Comparison of ENCODE assay signal across 9 cellular contexts in the genomic region with DNA sequence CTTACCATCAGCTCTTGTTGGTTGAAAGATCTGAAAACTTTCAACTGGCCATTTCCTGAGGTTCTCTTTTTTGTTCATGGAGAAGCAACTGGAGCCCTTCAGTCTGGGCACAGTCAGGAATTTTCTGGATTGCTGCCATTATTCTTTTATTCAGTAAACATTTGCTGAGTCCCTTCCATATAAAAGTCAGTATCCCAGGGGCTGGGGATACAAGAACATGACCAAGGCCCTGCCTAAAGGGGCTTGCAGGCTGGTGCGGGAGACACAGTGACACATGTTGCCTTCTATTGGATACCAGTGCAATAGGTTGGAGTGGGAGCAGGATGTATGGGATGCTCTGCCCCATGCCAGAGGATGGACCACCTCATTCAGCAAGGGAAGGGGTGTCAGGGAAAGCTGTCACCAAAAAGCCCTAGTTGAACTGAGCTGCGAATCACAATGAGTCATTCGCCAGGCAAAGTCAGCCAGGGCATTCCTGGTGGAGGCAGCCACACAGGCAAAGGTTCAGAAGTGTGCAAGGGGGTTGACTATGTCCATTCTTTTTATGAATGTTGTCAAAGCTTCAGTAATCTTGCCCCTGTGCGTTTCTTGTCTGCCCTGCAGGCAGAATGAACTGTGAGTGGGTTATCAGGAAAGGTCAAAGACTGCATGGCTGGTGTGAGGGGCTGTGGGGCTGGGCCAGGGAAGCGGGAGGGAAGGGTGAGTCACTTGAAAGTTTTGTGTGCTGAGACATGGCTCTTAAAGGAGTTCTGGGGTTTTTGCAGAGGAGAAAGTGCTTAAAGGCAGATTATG.
A peak's percentile ranks its signal among the peaks of the same experiment; 100 is the strongest.
DNase-seq lines count a peak whose midpoint lies in the region; ATAC-seq and TF ChIP-seq lines count a peak whose summit lies in the region.
"Had no signal": no experiment of that assay in that cellular context is flagged by ENCODE, and none has a peak within 500 bp of the region (broad histone marks: within the 10 kb centered on the region; RNA-seq: fewer than 3 reads in every experiment).

No MANE protein-coding gene starts in this region.

- no peaks in the 10 kb centered on the region for H3K79me2 ChIP-seq in mesendoderm (ENCODE audit: control insufficient read depth, insufficient read depth, low read length)

- WGBS in mesendoderm (ENCODE audit: extremely low coverage, insufficient coverage, low lambda C conversion rate), result no CpG with 5 or more reads among the region's 5 CpGs

- H3K4me3 Mint-ChIP-seq in chondrocyte (ENCODE audit: unreplicated experiment), result no peak overlapping the region
- no peak overlapping the region for H3K4me3 Mint-ChIP-seq in stimulated activated memory B cell treated with anti-CD40 and anti-IgM and Interleukin-4, amounts not matched to agents 10 μg/mL and 1 μg/mL and 100 μg/mL, for 72 hours
- no peak overlapping the region for H3K4me3 Mint-ChIP-seq in activated T-cell treated with anti-CD3 and anti-CD28 coated beads, Interleukin-2, amount 50 U/mL, for 72 hours

- H3K36me3 Mint-ChIP-seq in chondrocyte (ENCODE audit: low read depth), result no peaks in the 10 kb centered on the region
- peaks cover 6% of the 10 kb centered on the region for H3K36me3 Mint-ChIP-seq in stimulated activated memory B cell treated with anti-CD40 and anti-IgM and Interleukin-4, amounts not matched to agents 10 μg/mL and 1 μg/mL and 100 μg/mL, for 72 hours
- H3K36me3 Mint-ChIP-seq in activated T-cell treated with anti-CD3 and anti-CD28 coated beads, Interleukin-2, amount 50 U/mL, for 72 hours (ENCODE audit: insufficient read depth in 2 of 2), result peaks cover 2 to 3% of the 10 kb centered on the region in 2 donors

- H3K4ac ChIP-seq in mesendoderm (ENCODE audit: low read depth, low read length), result no peak overlapping the region

- H3K4me1 ChIP-seq in BE2C, result no peaks in the 10 kb centered on the region
- H3K4me1 ChIP-seq in mesendoderm (ENCODE audit: control insufficient read depth, low read depth, low read length), result peaks cover 4% of the 10 kb centered on the region

- no peak overlapping the region for H2AK5ac ChIP-seq in mesendoderm (ENCODE audit: low read length)

- H3K4me3 ChIP-seq in BE2C (ENCODE audit: low read depth, low read length) (no peak overlapping the region), mesendoderm (ENCODE audit: low read length) (no peak overlapping the region)

- H3K36me3 ChIP-seq in BE2C (no peaks in the 10 kb centered on the region), mesendoderm (ENCODE audit: control insufficient read depth, insufficient read depth, low read length) (no peaks in the 10 kb centered on the region)

- H2BK120ac ChIP-seq in mesendoderm (ENCODE audit: low read depth, low read length), result no peak overlapping the region

- no peak overlapping the region for H3K18ac ChIP-seq in mesendoderm (ENCODE audit: low read length)

- H3K23ac ChIP-seq in mesendoderm (ENCODE audit: low read length), result no peak overlapping the region

- TF ChIP-seq CTCF in BE2C (IDR thresholded peaks at IDR 0.05; ENCODE audit: low read depth, low read length), result no peak
- TF ChIP-seq CTCF in chondrocyte (IDR thresholded peaks at IDR 0.05), result no peak

- no peak overlapping the region for H3K56ac ChIP-seq in mesendoderm (ENCODE audit: low read length)

- no peak for ATAC-seq in stimulated activated memory B cell treated with anti-CD40 and anti-IgM and Interleukin-4, amounts not matched to agents 10 μg/mL and 1 μg/mL and 100 μg/mL, for 72 hours
- no peak for ATAC-seq in HG03520 (IDR thresholded peaks at IDR 0.05; ENCODE audit: unreplicated experiment)
- ATAC-seq in activated T-cell treated with anti-CD3 and anti-CD28 coated beads, Interleukin-2, amount 50 U/mL, for 72 hours (replicated peaks in 1 of 2), result no peak

- no peak overlapping the region for H3K27ac ChIP-seq in mesendoderm (ENCODE audit: low read depth, low read length)

- no peak overlapping the region for H2BK5ac ChIP-seq in mesendoderm (ENCODE audit: low read length)

- no peak overlapping the region for H3K9ac ChIP-seq in mesendoderm (ENCODE audit: low read length)

- H4K8ac ChIP-seq in mesendoderm (ENCODE audit: low read depth, low read length), result no peak overlapping the region

- H3K4me2 ChIP-seq in mesendoderm (ENCODE audit: low read length), result no peak overlapping the region

- H3K4me1 Mint-ChIP-seq in chondrocyte (ENCODE audit: low read depth), result peaks cover 33% of the 10 kb centered on the region
- peaks cover 6% of the 10 kb centered on the region for H3K4me1 Mint-ChIP-seq in stimulated activated memory B cell treated with anti-CD40 and anti-IgM and Interleukin-4, amounts not matched to agents 10 μg/mL and 1 μg/mL and 100 μg/mL, for 72 hours
- H3K4me1 Mint-ChIP-seq in activated T-cell treated with anti-CD3 and anti-CD28 coated beads, Interleukin-2, amount 50 U/mL, for 72 hours (ENCODE audit: low read depth), result peaks cover 22% of the 10 kb centered on the region

- H3K27me3 Mint-ChIP-seq in chondrocyte (ENCODE audit: low read depth), result no peaks in the 10 kb centered on the region
- no peaks in the 10 kb centered on the region for H3K27me3 Mint-ChIP-seq in stimulated activated memory B cell treated with anti-CD40 and anti-IgM and Interleukin-4, amounts not matched to agents 10 μg/mL and 1 μg/mL and 100 μg/mL, for 72 hours
- H3K27me3 Mint-ChIP-seq in activated T-cell treated with anti-CD3 and anti-CD28 coated beads, Interleukin-2, amount 50 U/mL, for 72 hours (ENCODE audit: low read depth), result peaks cover 26% of the 10 kb centered on the region

- peak overlapping the region; percentile 52 for H3K27ac Mint-ChIP-seq in chondrocyte (ENCODE audit: unreplicated experiment)
- no peak overlapping the region for H3K27ac Mint-ChIP-seq in stimulated activated memory B cell treated with anti-CD40 and anti-IgM and Interleukin-4, amounts not matched to agents 10 μg/mL and 1 μg/mL and 100 μg/mL, for 72 hours
- no peak overlapping the region for H3K27ac Mint-ChIP-seq in activated T-cell treated with anti-CD3 and anti-CD28 coated beads, Interleukin-2, amount 50 U/mL, for 72 hours

- H4K5ac ChIP-seq in mesendoderm (ENCODE audit: low read length), result no peak overlapping the region

- H3K9me3 Mint-ChIP-seq in chondrocyte (ENCODE audit: low read depth), result peaks cover 5% of the 10 kb centered on the region
- peaks cover 9% of the 10 kb centered on the region for H3K9me3 Mint-ChIP-seq in stimulated activated memory B cell treated with anti-CD40 and anti-IgM and Interleukin-4, amounts not matched to agents 10 μg/mL and 1 μg/mL and 100 μg/mL, for 72 hours
- H3K9me3 Mint-ChIP-seq in activated T-cell treated with anti-CD3 and anti-CD28 coated beads, Interleukin-2, amount 50 U/mL, for 72 hours, result peaks cover 4 to 6% of the 10 kb centered on the region in 2 donors

- no peaks in the 10 kb centered on the region for H3K79me1 ChIP-seq in mesendoderm (ENCODE audit: low read length)

- DNase-seq in BE2C (peak; percentile 36), LoVo (ENCODE audit: low spot score) (peak; percentile 63), chondrocyte (ENCODE audit: low spot score) (no peak), mesendoderm (peak; percentile 82), germinal center (ENCODE audit: low spot score) (no peak)
- no peak for DNase-seq in activated T-cell treated with anti-CD3 and anti-CD28 coated beads, Interleukin-2, amount 50 U/mL, for 72 hours
- DNase-seq: head of caudate nucleus had no signal

- H3K9me3 ChIP-seq in BE2C, result no peaks in the 10 kb centered on the region

- H3K27me3 ChIP-seq in BE2C (no peaks in the 10 kb centered on the region), mesendoderm (ENCODE audit: insufficient read depth, low read length, poor library complexity) (no peaks in the 10 kb centered on the region)

- no peak overlapping the region for H2BK15ac ChIP-seq in mesendoderm (replicated peaks; ENCODE audit: low read depth)

Comparison
In these comparisons a context has a peak if more than half of its experiments do, and no peak if none do; other contexts are left out.
1. DNase-seq: peak in BE2C (single experiment), LoVo (single experiment) and mesendoderm (single experiment); none in chondrocyte (single experiment), germinal center (single experiment) and activated T-cell treated with anti-CD3 and anti-CD28 coated beads, Interleukin-2, amount 50 U/mL, for 72 hours (0 of 2).